8 cellular contexts compared by ENCODE assay signal in genomic region chr1:83998599-83999315, GRCh38. TPM values are rescaled to one million over a fixed set of nuclear protein-coding genes. Genes with fewer than 3 reads are reported as not detected.
A peak's percentile ranks its signal among the peaks of the same experiment; 100 is the strongest.
DNase-seq lines count a peak whose midpoint lies in the region; ATAC-seq, FAIRE-seq and TF ChIP-seq lines count a peak whose summit lies in the region.

Gene TTLL7 (minus strand): TSS chr1:83999132. CDS start chr1:83952211, 46,921 bp downstream.

- H3K27ac ChIP-seq in GM12878 (ENCODE audit: control insufficient read depth, insufficient read depth) (no peak within 1 kb of the TSS), iPS-18a (ENCODE audit: low read length) (no peak within 1 kb of the TSS)

- H3K36me3 ChIP-seq in GM12878 (ENCODE audit: control insufficient read depth in 2 of 2, insufficient read depth in 2 of 2, low read length in 1 of 2), result no peaks in the 10 kb centered on the region
- no peaks in the 10 kb centered on the region for H3K36me3 ChIP-seq in iPS-18a (ENCODE audit: control insufficient read depth, low read depth, low read length)

- in situ Hi-C loops in GM12878 (cut with MboI), result no loop called here

- POLR2A ChIA-PET in GM12878 (lab: Charles Lee), result no interaction called here

- BruUV-seq in GM12878 (replicated peaks; lab: Mats Ljungman, UMichigan), result no TSS peak

- no peaks in the 10 kb centered on the region for H3K79me2 ChIP-seq in GM12878 (ENCODE audit: control insufficient read depth, insufficient read depth, low read length)

- FAIRE-seq in GM12892 (lab: Jason Lieb, UNC) (peak; percentile 48), GM12878 (lab: Jason Lieb, UNC) (no peak)

- no peaks in the 10 kb centered on the region; a peak in 2 of 4 replicates for H3K27me3 ChIP-seq in GM12878 (replicated peaks in 1 of 2; ENCODE audit: control insufficient read depth in 2 of 2, insufficient read depth in 2 of 2, low read length in 1 of 2)
- peaks cover 52% of the 10 kb centered on the region for H3K27me3 ChIP-seq in iPS-18a (ENCODE audit: control insufficient read depth, insufficient read depth, low read length)

- TF ChIP-seq RAD21 in GM12878 (IDR thresholded peaks at IDR 0.05; ENCODE audit: insufficient read depth, low read depth, low read length), result no peak

- TF ChIP-seq CTCF in GM12878 (IDR thresholded peaks at IDR 0.05 in 2 of 3, conservative IDR thresholded peaks at IDR 0.05 in 1 of 3; ENCODE audit: control insufficient read depth in 2 of 3, extremely low read depth in 1 of 3, insufficient read depth in 1 of 3, low read depth in 3 of 3, low read length in 3 of 3), result no peak

- no peak for TF ChIP-seq EP300 in GM12878 (IDR thresholded peaks at IDR 0.05; ENCODE audit: borderline replicate concordance in 1 of 2, control insufficient read depth in 1 of 2, low read depth in 2 of 2, low read length in 2 of 2)

- RAD21 ChIA-PET in GM12878 (lab: Charles Lee; ENCODE audit: unreplicated experiment), result no interaction called here

- H3K4me3 ChIP-seq in GM12878 (peak within 1 kb of the TSS; percentile 69), iPS-18a (ENCODE audit: low read length) (peak within 1 kb of the TSS; percentile 82), skeletal muscle cell (ENCODE audit: low read depth, low read length) (peak within 1 kb of the TSS; percentile 86)

- H3K9me3 ChIP-seq in GM12878 (replicated peaks; ENCODE audit: control insufficient read depth, insufficient read depth, low read length), result no peaks in the 10 kb centered on the region
- H3K9me3 ChIP-seq in iPS-18a (ENCODE audit: control insufficient read depth, low read depth, low read length), result no peaks in the 10 kb centered on the region

- no peak for TF ChIP-seq POLR2A in GM12892 (IDR thresholded peaks at IDR 0.05; ENCODE audit: low read depth, low read length)
- TF ChIP-seq POLR2A in GM12878 (IDR thresholded peaks at IDR 0.05; ENCODE audit: low read depth, low read length), result peak; percentile 70

- H4K20me1 ChIP-seq in GM12878 (ENCODE audit: control insufficient read depth, insufficient read depth), result no peaks in the 10 kb centered on the region

- peak within 1 kb of the TSS; percentile 5 for H3K4me2 ChIP-seq in GM12878 (ENCODE audit: control insufficient read depth, insufficient read depth)

- intact Hi-C loops in GM12878 (cut with micrococcal nuclease; ENCODE audit: unreplicated experiment), result no loop called here

- H3K4me1 ChIP-seq in GM12878 (ENCODE audit: control insufficient read depth, insufficient read depth, low read length) (no peaks in the 10 kb centered on the region), iPS-18a (ENCODE audit: control insufficient read depth, low read depth, low read length) (peaks cover 3% of the 10 kb centered on the region)

- peak within 1 kb of the TSS; percentile 80 for H2AFZ ChIP-seq in GM12878 (ENCODE audit: control insufficient read depth, low read depth, low read length)

- ATAC-seq in HG02623 (IDR thresholded peaks at IDR 0.05; ENCODE audit: unreplicated experiment) (peak; percentile 80), GM12878 (peak; percentile 65)

- SMC1A ChIA-PET in GM12878 (lab: Charles Lee; ENCODE audit: uncharacterized antibody, unreplicated experiment), result no interaction called here

- CTCF ChIA-PET in GM12878 (lab: Yijun Ruan, JAX), result no interaction called here

- under 1% methylated on average over 46 of the region's 66 CpGs for WGBS in GM12878 (ENCODE audit: insufficient coverage, insufficient replicate concordance, low lambda C conversion rate, missing lambda C conversion rate)

- DNase-seq in GM12892 (ENCODE audit: insufficient read length) (peak; percentile 49), NCI-H1105 treated with DMSO at 0.1 percent for 48 hours (lab: John Stamatoyannopoulos, UW) (peak; percentile 96), T-helper 22 cell (ENCODE audit: low read depth) (peak; percentile 16), GM12878 (ENCODE audit: low read depth, low spot score) (no peak), skeletal muscle cell (ENCODE audit: low read depth) (peak; percentile 19), NK-92 (lab: John Stamatoyannopoulos, UW; ENCODE audit: unreplicated experiment) (no peak)

- peak within 1 kb of the TSS; percentile 54 for H3K9ac ChIP-seq in GM12878 (ENCODE audit: control insufficient read depth, insufficient read depth, low read length)
- H3K9ac ChIP-seq in iPS-18a (ENCODE audit: low read length), result peak within 1 kb of the TSS; percentile 85

TF ChIP-seq in GM12878, 131 proteins besides CTCF, POLR2A, EP300 and RAD21 (continues in another document):
- TF ChIP-seq, protein P1, sequence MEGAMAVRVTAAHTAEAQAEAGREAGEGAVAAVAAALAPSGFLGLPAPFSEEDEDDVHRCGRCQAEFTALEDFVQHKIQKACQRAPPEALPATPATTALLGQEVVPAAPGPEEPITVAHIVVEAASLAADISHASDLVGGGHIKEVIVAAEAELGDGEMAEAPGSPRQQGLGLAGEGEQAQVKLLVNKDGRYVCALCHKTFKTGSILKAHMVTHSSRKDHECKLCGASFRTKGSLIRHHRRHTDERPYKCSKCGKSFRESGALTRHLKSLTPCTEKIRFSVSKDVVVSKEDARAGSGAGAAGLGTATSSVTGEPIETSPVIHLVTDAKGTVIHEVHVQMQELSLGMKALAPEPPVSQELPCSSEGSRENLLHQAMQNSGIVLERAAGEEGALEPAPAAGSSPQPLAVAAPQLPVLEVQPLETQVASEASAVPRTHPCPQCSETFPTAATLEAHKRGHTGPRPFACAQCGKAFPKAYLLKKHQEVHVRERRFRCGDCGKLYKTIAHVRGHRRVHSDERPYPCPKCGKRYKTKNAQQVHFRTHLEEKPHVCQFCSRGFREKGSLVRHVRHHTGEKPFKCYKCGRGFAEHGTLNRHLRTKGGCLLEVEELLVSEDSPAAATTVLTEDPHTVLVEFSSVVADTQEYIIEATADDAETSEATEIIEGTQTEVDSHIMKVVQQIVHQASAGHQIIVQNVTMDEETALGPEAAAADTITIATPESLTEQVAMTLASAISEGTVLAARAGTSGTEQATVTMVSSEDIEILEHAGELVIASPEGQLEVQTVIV (IDR thresholded peaks at IDR 0.05; ENCODE audit: borderline replicate concordance, partially characterized antibody), result no peak
- TF ChIP-seq RUNX3 (IDR thresholded peaks at IDR 0.05; ENCODE audit: low read length) (no peak; the same call in 1 of the 2 replicates), FOXK2 (IDR thresholded peaks at IDR 0.05) (peak; percentile 93), PAX5 (IDR thresholded peaks at IDR 0.05; ENCODE audit: borderline replicate concordance, low read depth, low read length) (no peak), CEBPB (IDR thresholded peaks at IDR 0.05; ENCODE audit: borderline replicate concordance in 1 of 2, low read depth in 2 of 2, low read length in 2 of 2) (no peak), CHD1 (IDR thresholded peaks at IDR 0.05; ENCODE audit: low read depth, low read length) (peak; percentile 90), TCF3 (IDR thresholded peaks at IDR 0.05; ENCODE audit: borderline replicate concordance, insufficient read depth, low read depth, low read length) (peak; percentile 43; the same call in 1 of the 2 replicates)
- TF ChIP-seq, protein P2, sequence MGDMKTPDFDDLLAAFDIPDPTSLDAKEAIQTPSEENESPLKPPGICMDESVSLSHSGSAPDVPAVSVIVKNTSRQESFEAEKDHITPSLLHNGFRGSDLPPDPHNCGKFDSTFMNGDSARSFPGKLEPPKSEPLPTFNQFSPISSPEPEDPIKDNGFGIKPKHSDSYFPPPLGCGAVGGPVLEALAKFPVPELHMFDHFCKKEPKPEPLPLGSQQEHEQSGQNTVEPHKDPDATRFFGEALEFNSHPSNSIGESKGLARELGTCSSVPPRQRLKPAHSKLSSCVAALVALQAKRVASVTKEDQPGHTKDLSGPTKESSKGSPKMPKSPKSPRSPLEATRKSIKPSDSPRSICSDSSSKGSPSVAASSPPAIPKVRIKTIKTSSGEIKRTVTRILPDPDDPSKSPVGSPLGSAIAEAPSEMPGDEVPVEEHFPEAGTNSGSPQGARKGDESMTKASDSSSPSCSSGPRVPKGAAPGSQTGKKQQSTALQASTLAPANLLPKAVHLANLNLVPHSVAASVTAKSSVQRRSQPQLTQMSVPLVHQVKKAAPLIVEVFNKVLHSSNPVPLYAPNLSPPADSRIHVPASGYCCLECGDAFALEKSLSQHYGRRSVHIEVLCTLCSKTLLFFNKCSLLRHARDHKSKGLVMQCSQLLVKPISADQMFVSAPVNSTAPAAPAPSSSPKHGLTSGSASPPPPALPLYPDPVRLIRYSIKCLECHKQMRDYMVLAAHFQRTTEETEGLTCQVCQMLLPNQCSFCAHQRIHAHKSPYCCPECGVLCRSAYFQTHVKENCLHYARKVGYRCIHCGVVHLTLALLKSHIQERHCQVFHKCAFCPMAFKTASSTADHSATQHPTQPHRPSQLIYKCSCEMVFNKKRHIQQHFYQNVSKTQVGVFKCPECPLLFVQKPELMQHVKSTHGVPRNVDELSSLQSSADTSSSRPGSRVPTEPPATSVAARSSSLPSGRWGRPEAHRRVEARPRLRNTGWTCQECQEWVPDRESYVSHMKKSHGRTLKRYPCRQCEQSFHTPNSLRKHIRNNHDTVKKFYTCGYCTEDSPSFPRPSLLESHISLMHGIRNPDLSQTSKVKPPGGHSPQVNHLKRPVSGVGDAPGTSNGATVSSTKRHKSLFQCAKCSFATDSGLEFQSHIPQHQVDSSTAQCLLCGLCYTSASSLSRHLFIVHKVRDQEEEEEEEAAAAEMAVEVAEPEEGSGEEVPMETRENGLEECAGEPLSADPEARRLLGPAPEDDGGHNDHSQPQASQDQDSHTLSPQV (IDR thresholded peaks at IDR 0.05), result no peak

RNA-seq across cellular contexts. Expression of gene TTLL7, which starts in this region (rescaled TPM):
- not detected for polyA plus RNA-seq in GM12892 (2012; ENCODE audit: missing spikeins)
- total RNA-seq in GM12878 (2013; cell fraction: nucleolus; rRNA removed), result not detected in 2 replicates
- total RNA-seq in GM12878 (2014; rRNA removed), result 0.65 and 0.90 TPM in 2 replicates
- total RNA-seq in GM12878 (2014; rRNA removed; fragmentation: Illumina TruSeq; extraction: Trizol), result 0.72 and 0.83 TPM in 2 replicates
- 0.72 and 1.4 TPM in 2 replicates for total RNA-seq in GM12878 (2021)
- polyA plus RNA-seq in GM12878 (2011; ENCODE audit: low read depth), result 0.20 TPM
- polyA plus RNA-seq in GM12878 (2011; rRNA removed), result 0.03 TPM in 1 of 2 replicates, not detected in the other
- polyA plus RNA-seq in GM12878 (2011; cell fraction: cytosol; rRNA removed), result not detected in 2 replicates
- polyA plus RNA-seq in GM12878 (2011; cell fraction: nucleus; rRNA removed), result not detected in 2 replicates
- 0.58 and 0.63 TPM in 2 replicates for polyA plus RNA-seq in GM12878 (2012)
- 0.65 and 2.2 TPM in 2 replicates for polyA plus RNA-seq in GM12878 (2014; fragmentation: Illumina TruSeq; extraction: Trizol)
- under 1 TPM; 0.15 to 0.43 TPM for polyA plus RNA-seq in GM12878 (2014; fragmentation: Nextera tagmentation; extraction: Ambion mirVana)
- 0.29 and 0.33 TPM in 2 replicates for polyA plus RNA-seq in GM12878 (2014; rRNA removed)
- 1 to 10 TPM in 1 of 2 experiments, under 1 TPM in 1; 0.58 to 1.3 TPM for polyA plus RNA-seq in GM12878 (2016; fragmentation: Nextera tagmentation; extraction: Ambion mirVana)
- not detected in 2 replicates for polyA minus RNA-seq in GM12878 (2011; rRNA and poly(A)+ RNA removed)
- not detected in 2 replicates for polyA minus RNA-seq in GM12878 (2011; cell fraction: cytosol; rRNA and poly(A)+ RNA removed)
- not detected in 2 replicates for polyA minus RNA-seq in GM12878 (2011; cell fraction: nucleus; rRNA and poly(A)+ RNA removed)

Comparison
In these comparisons a context has a peak if more than half of its experiments do, and no peak if none do; other contexts are left out.
1. DNase-seq: peak in GM12892 (single experiment), NCI-H1105 treated with DMSO at 0.1 percent for 48 hours (single experiment), T-helper 22 cell (single experiment) and skeletal muscle cell (single experiment); none in GM12878 (single experiment) and NK-92 (single experiment).
2. Peak in every context shown above with its lines, with median percentiles within 50 percentile points of each other: H3K4me3 ChIP-seq.